Comparison of ENCODE assay signal across 8 cellular contexts in genomic region chr2:226791487-226792081, GRCh38. TPM values are rescaled to one million over a fixed set of nuclear protein-coding genes. Genes with fewer than 3 reads are reported as not detected.
A peak's percentile ranks its signal among the peaks of the same experiment; 100 is the strongest.
DNase-seq lines count a peak whose midpoint lies in the region; ATAC-seq and TF ChIP-seq lines count a peak whose summit lies in the region.

No MANE protein-coding gene starts in this region.

- DNase-seq in 8988T: peak; percentile 96
- DNase-seq in NCI-H2081 (lab: John Stamatoyannopoulos, UW): peak; percentile 83 to 91
- DNase-seq in UCSD-AML1 (lab: John Stamatoyannopoulos, UW; ENCODE audit: unreplicated experiment): peak; percentile 89

- TF ChIP-seq CTCF in brain (conservative IDR thresholded peaks at IDR 0.05): peak; percentile 20 to 63

- H3K27me3 ChIP-seq in iPS-18a (ENCODE audit: control insufficient read depth, insufficient read depth, low read length) (no peaks in the 10 kb centered on the region), skeletal muscle tissue (ENCODE audit: control insufficient read depth in 3 of 3, insufficient read depth in 3 of 3, low read length in 3 of 3) (no peaks in the 10 kb centered on the region)

- H3K4me1 ChIP-seq in iPS-18a (ENCODE audit: control insufficient read depth, low read depth, low read length) (peaks cover 40% of the 10 kb centered on the region), skeletal muscle tissue (ENCODE audit: control insufficient read depth in 3 of 3, insufficient read depth in 3 of 3, low read length in 3 of 3) (peaks cover 39 to 55% (median 49%) of the 10 kb centered on the region in 3 donors)

- H3K36me3 Mint-ChIP-seq in brain: peaks cover 19% of the 10 kb centered on the region

- peak overlapping the region; percentile 86 to 91 (median 90) for H3K4me3 Mint-ChIP-seq in brain

- H3K4me1 Mint-ChIP-seq in brain: peaks cover 79% of the 10 kb centered on the region

- H3K36me3 ChIP-seq in iPS-18a (ENCODE audit: control insufficient read depth, low read depth, low read length) (no peaks in the 10 kb centered on the region), skeletal muscle tissue (ENCODE audit: control insufficient read depth in 3 of 3, insufficient read depth in 3 of 3, low read length in 3 of 3) (peaks cover 3 to 9% (median 8%) of the 10 kb centered on the region in 3 donors)

- H3K4me3 ChIP-seq in iPS-18a (ENCODE audit: low read length) (peak overlapping the region; percentile 76), skeletal muscle tissue (ENCODE audit: low read length in 3 of 3) (peak overlapping the region; percentile 73 to 79 (median 79))

- ATAC-seq in GM18517 (IDR thresholded peaks at IDR 0.05; ENCODE audit: unreplicated experiment) (peak; percentile 92), HG02981 (IDR thresholded peaks at IDR 0.05; ENCODE audit: unreplicated experiment) (peak; percentile 99)

- H3K9me3 Mint-ChIP-seq in brain: peaks cover 0 to 11% (median 3%) of the 10 kb centered on the region in 5 experiments

- peak overlapping the region; percentile 94 to 98 (median 95) for H3K27ac Mint-ChIP-seq in brain

- H3K27ac ChIP-seq in iPS-18a (ENCODE audit: low read length): peak overlapping the region; percentile 88
- peak overlapping the region; percentile 89 for H3K27ac ChIP-seq in skeletal muscle tissue (ENCODE audit: low read depth, low read length)

- H3K9ac ChIP-seq in iPS-18a (ENCODE audit: low read length) (peak overlapping the region; percentile 87), skeletal muscle tissue (ENCODE audit: low read depth in 1 of 3, low read length in 3 of 3) (peak overlapping the region; percentile 86 to 92 (median 92))

- H3K27me3 Mint-ChIP-seq in brain: peaks cover 6% of the 10 kb centered on the region

- no peaks in the 10 kb centered on the region for H3K9me3 ChIP-seq in iPS-18a (ENCODE audit: control insufficient read depth, low read depth, low read length)
- H3K9me3 ChIP-seq in skeletal muscle tissue (ENCODE audit: control insufficient read depth in 3 of 3, low read length in 3 of 3): no peaks in the 10 kb centered on the region

RNA-seq across cellular contexts. Expression of gene IRS1, which starts 8.0 kb away (rescaled TPM):
- 2.0 TPM for polyA plus RNA-seq in brain (ENCODE audit: insufficient read depth, low read depth, low replicate concordance)
- total RNA-seq in skeletal muscle tissue: 13.0 TPM

RNA-seq across cellular contexts. Expression of gene RHBDD1, which starts 44.3 kb away (rescaled TPM):
- 18.1 TPM for polyA plus RNA-seq in brain (ENCODE audit: insufficient read depth, low read depth, low replicate concordance)
- 37.6 TPM for total RNA-seq in skeletal muscle tissue

Comparison
In these comparisons a context has a peak if more than half of its experiments do, and no peak if none do; other contexts are left out.
1. Peak in every context shown above with its lines: DNase-seq, ATAC-seq, H3K4me3 ChIP-seq and H3K27ac ChIP-seq.